Comparison of ENCODE assay signal across 8 cellular contexts in genomic region chr14:32940066-32940651, GRCh38. TPM values are rescaled to one million over a fixed set of nuclear protein-coding genes. Genes with fewer than 3 reads are reported as not detected.
DNase-seq lines count a peak whose midpoint lies in the region; ATAC-seq and TF ChIP-seq lines count a peak whose summit lies in the region.

No MANE protein-coding gene starts in this region.

- no peak for TF ChIP-seq CTCF in HFFc6 (IDR thresholded peaks at IDR 0.05)
- no peak for TF ChIP-seq CTCF in prostate gland (IDR thresholded peaks at IDR 0.05)

- DNase-seq in HFFc6 (no peak), SJCRH30 (peak; percentile 27 to 52), fibroblast of peridontal ligament (ENCODE audit: extremely low read depth) (peak; percentile 35), prostate gland (ENCODE audit: low spot score) (no peak), glomerular visceral epithelial cell (ENCODE audit: extremely low spot score) (no peak), D341Med (ENCODE audit: low spot score) (no peak)

- H3K27ac Mint-ChIP-seq in HFFc6, result 0 out of 2 replicates have a peak overlapping the region, but pooled peaks have one; percentile 24

- H3K4me3 Mint-ChIP-seq in HFFc6, result peak overlapping the region; percentile 88

- H3K27me3 ChIP-seq in SJCRH30, result no peaks in the 10 kb centered on the region
- peaks cover under 1% of the 10 kb centered on the region for H3K27me3 ChIP-seq in prostate gland (replicated peaks; ENCODE audit: insufficient read depth)

- H3K27ac ChIP-seq in SJCRH30, result peak overlapping the region; percentile 73
- H3K27ac ChIP-seq in prostate gland, result peak overlapping the region; percentile 77 to 81

- H3K4me1 Mint-ChIP-seq in HFFc6 (ENCODE audit: low read depth), result peaks cover 11% of the 10 kb centered on the region; the same call in 1 of the 2 replicates

- intact Hi-C loops in prostate gland (cut with DNase I), result no loop called here

- H3K4me1 ChIP-seq in SJCRH30 (peaks cover 17% of the 10 kb centered on the region), prostate gland (replicated peaks) (no peaks in the 10 kb centered on the region)

- peak overlapping the region; percentile 70 for H3K4me3 ChIP-seq in SJCRH30
- H3K4me3 ChIP-seq in prostate gland, result peak overlapping the region; percentile 49 to 52

- no peaks in the 10 kb centered on the region for H3K36me3 Mint-ChIP-seq in HFFc6 (ENCODE audit: low read depth)

- WGBS in prostate gland, result 42% methylated on average over 13 of the region's 13 CpGs

- peaks cover 40% of the 10 kb centered on the region for H3K27me3 Mint-ChIP-seq in HFFc6 (ENCODE audit: insufficient read depth)

- no peak for ATAC-seq in HG02981 (IDR thresholded peaks at IDR 0.05; ENCODE audit: unreplicated experiment)
- ATAC-seq in HG03521 (IDR thresholded peaks at IDR 0.05; ENCODE audit: unreplicated experiment), result no peak

- H3K9me3 ChIP-seq in SJCRH30 (replicated peaks), result no peaks in the 10 kb centered on the region
- H3K9me3 ChIP-seq in prostate gland, result no peaks in the 10 kb centered on the region

- TF ChIP-seq POLR2A in prostate gland (IDR thresholded peaks at IDR 0.05), result no peak

- H3K9me3 Mint-ChIP-seq in HFFc6, result no peaks in the 10 kb centered on the region

- H3K36me3 ChIP-seq in SJCRH30 (no peaks in the 10 kb centered on the region), prostate gland (no peaks in the 10 kb centered on the region)

RNA-seq across cellular contexts. Expression of gene NPAS3, which starts 1.5 kb away (rescaled TPM):
- not detected for total RNA-seq in HFFc6 (2021; fragmentation: NEBNext Ultra II Directional; extraction: Animal tissue kit (Norgen Biotek cat#: 25700))
- 1.3 and 1.8 TPM in 2 replicates for total RNA-seq in SJCRH30 (2014; rRNA removed; shearing (Covaris generic))
- total RNA-seq in prostate gland, result 1 to 10 TPM; 1.1 to 1.8 TPM

Comparison
In these comparisons a context has a peak if more than half of its experiments do, and no peak if none do; other contexts are left out.
1. DNase-seq: peak in SJCRH30 (2 of 2) and fibroblast of peridontal ligament (single experiment); none in HFFc6 (single experiment), prostate gland (single experiment), glomerular visceral epithelial cell (single experiment) and D341Med (single experiment).